In genomic region chr22:44003776-44004460, GRCh38 we compare ENCODE assay signal across 1 cellular context.
TF ChIP-seq lines count a peak whose summit lies in the region.

No MANE protein-coding gene starts in this region.

TF ChIP-seq in IMR-90, 13 proteins besides CTCF, POLR2A, EP300 and RAD21 (continued from another document):
- TF ChIP-seq SMC3 (IDR thresholded peaks at IDR 0.05; ENCODE audit: low read depth, low read length) (no peak), MAZ (IDR thresholded peaks at IDR 0.05; ENCODE audit: borderline replicate concordance, low read depth, low read length) (no peak), NFE2L2 (IDR thresholded peaks at IDR 0.05; ENCODE audit: low read depth, low read length) (no peak), MAFK (IDR thresholded peaks at IDR 0.05; ENCODE audit: low read depth, low read length) (no peak), RCOR1 (IDR thresholded peaks at IDR 0.05; ENCODE audit: insufficient replicate concordance, low read length) (no peak), CEBPB (IDR thresholded peaks at IDR 0.05; ENCODE audit: low read depth, low read length) (no peak), USF2 (IDR thresholded peaks at IDR 0.05; ENCODE audit: low read depth, low read length) (no peak), FOS (IDR thresholded peaks at IDR 0.05; ENCODE audit: low read depth, low read length) (no peak), MXI1 (IDR thresholded peaks at IDR 0.05; ENCODE audit: borderline replicate concordance, low read depth, low read length) (no peak)
TF ChIP-seq in IMR-90: peak in this region for 0.
